8 cellular contexts compared by ENCODE assay signal in the genomic region with DNA sequence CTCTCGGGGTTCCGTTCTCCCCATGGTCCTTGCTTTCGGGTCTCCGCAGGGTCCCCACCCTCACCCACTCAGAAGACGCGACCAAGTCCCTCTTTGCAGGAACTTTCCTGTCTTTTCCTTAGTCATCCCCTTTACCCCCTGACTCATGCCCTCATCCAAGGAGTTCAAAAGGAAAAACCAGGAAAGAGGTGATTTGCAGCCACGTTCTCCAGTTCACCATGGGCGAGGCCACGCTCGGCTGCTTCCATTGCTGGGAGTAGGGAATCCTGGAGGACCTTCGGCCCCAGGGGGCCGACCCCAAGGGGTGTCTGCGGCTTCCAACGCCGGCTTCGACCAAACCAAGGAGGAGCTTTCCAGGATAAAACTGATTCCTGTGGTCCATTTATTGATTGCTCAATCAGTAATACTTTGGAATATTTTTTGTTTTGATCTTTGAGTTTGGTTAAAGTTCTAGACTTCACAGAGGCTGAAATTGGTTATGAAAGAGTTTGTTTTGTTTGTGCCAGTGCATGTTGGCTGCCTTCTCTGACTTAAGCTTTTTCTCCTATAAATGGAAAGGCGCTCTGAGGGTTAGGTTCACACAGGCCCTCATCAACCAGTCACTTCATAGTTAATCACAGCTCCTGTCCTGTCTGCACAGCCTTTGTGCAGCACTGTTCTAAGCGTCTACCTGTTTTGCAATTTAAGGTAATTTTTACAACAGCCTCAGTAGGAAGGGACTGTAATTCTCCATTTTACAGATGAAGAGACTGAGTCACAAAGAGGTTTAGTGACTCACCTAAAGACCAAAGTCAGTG. TPM values are rescaled to one million over a fixed set of nuclear protein-coding genes. Genes with fewer than 3 reads are reported as not detected.
DNase-seq lines count a peak whose midpoint lies in the region; ATAC-seq and TF ChIP-seq lines count a peak whose summit lies in the region.

No MANE protein-coding gene starts in this region.

- TF ChIP-seq CTCF in activated B cell treated with CpG ODN at 0.5 μM for 24 hours (IDR thresholded peaks at IDR 0.05): no peak
- no peak for TF ChIP-seq CTCF in heart left ventricle (IDR thresholded peaks at IDR 0.05)

- 7 to 13% (median 9%) methylated on average over 18 of the region's 18 CpGs for WGBS in heart left ventricle, 4 donors

- H3K36me3 Mint-ChIP-seq in activated B cell treated with CpG ODN at 0.5 μM for 24 hours (ENCODE audit: low read depth): no peaks in the 10 kb centered on the region

- H3K27ac ChIP-seq in heart left ventricle (peak overlapping the region; percentile 53 to 91 (median 82)), rectal smooth muscle tissue (ENCODE audit: low read depth, low read length) (peak overlapping the region; percentile 78)

- peak overlapping the region; percentile 67 for H3K9ac ChIP-seq in rectal smooth muscle tissue (ENCODE audit: low read length)

- ATAC-seq in activated B cell treated with CpG ODN at 0.5 μM for 24 hours (ENCODE audit: low read depth) (no peak), heart left ventricle (peak; percentile 5 to 34 (median 20))

- peaks cover 48% of the 10 kb centered on the region for H3K4me1 Mint-ChIP-seq in activated B cell treated with CpG ODN at 0.5 μM for 24 hours

- H3K9me3 ChIP-seq in heart left ventricle: no peaks in the 10 kb centered on the region

- POLR2A ChIA-PET in activated B cell treated with CpG ODN at 0.5 μM for 24 hours (lab: Charles Lee): interaction anchor here (0.5 to 4.1 kb wide), 4 partner anchors 8 to 518 kb away, joined by 3 to 73 read pairs (median 12); no protein-coding TSS in a partner anchor

- no peaks in the 10 kb centered on the region for H3K9me3 Mint-ChIP-seq in activated B cell treated with CpG ODN at 0.5 μM for 24 hours

- H3K4me1 ChIP-seq in heart left ventricle (peaks cover 0 to 35% (median 14%) of the 10 kb centered on the region in 12 donors), rectal smooth muscle tissue (ENCODE audit: control insufficient read depth, insufficient read depth, low read length) (peaks cover 13% of the 10 kb centered on the region)

- peak overlapping the region; percentile 87 for H3K4me3 Mint-ChIP-seq in activated B cell treated with CpG ODN at 0.5 μM for 24 hours

- peaks cover 0 to 3% (median 0%) of the 10 kb centered on the region in 9 donors for H3K36me3 ChIP-seq in heart left ventricle
- H3K36me3 ChIP-seq in rectal smooth muscle tissue (ENCODE audit: control insufficient read depth, insufficient read depth, low read length): no peaks in the 10 kb centered on the region

- CTCF ChIA-PET in activated B cell treated with CpG ODN at 0.5 μM for 24 hours (lab: Charles Lee): interaction anchor here (0.9 to 2.2 kb wide), 3 partner anchors 10 to 20 kb away, joined by 3 to 8 read pairs (median 3); no protein-coding TSS in a partner anchor

- intact Hi-C loops in activated B cell treated with CpG ODN at 0.5 μM for 24 hours (cut with micrococcal nuclease) (loop anchor here (2.0 to 10.0 kb wide), 3 partner anchors 75 to 245 kb away; partner anchors contain the start of genes ACAD10, BRAP, ERP29 and MAPKAPK5), heart left ventricle (cut with DNase I) (no loop called here)

- TF ChIP-seq POLR2A in heart left ventricle (IDR thresholded peaks at IDR 0.05): no peak

- peak; percentile 8 for DNase-seq in NCI-H2171 treated with DMSO at 0.1 percent for 48 hours (lab: John Stamatoyannopoulos, UW)
- no peak for DNase-seq in NCI-H2171 (lab: John Stamatoyannopoulos, UW)
- no peak for DNase-seq in activated B cell treated with CpG ODN at 0.5 μM for 24 hours
- DNase-seq in heart left ventricle: no peak
- DNase-seq in foreskin melanocyte: no peak
- DNase-seq in NAMALWA (ENCODE audit: low spot score): no peak
- no peak for DNase-seq in NCI-H1048 (lab: John Stamatoyannopoulos, UW)

- H3K27ac Mint-ChIP-seq in activated B cell treated with CpG ODN at 0.5 μM for 24 hours: peak overlapping the region; percentile 80

- H3K27me3 ChIP-seq in heart left ventricle: no peaks in the 10 kb centered on the region
- H3K27me3 ChIP-seq in rectal smooth muscle tissue (ENCODE audit: control insufficient read depth, insufficient read depth, low read length): no peaks in the 10 kb centered on the region

- H3K4me3 ChIP-seq in heart left ventricle: peak overlapping the region; percentile 70 to 93 (median 86)
- peak overlapping the region; percentile 91 for H3K4me3 ChIP-seq in rectal smooth muscle tissue (ENCODE audit: low read length)

- no peaks in the 10 kb centered on the region for H3K27me3 Mint-ChIP-seq in activated B cell treated with CpG ODN at 0.5 μM for 24 hours

RNA-seq across cellular contexts. Expression of gene ALDH2, which starts 0.8 kb away (rescaled TPM):
- total RNA-seq in activated B cell treated with CpG ODN at 0.5 μM for 24 hours (36.0 and 37.4 TPM in 2 replicates), heart left ventricle (100 to 1,000 TPM; 176 to 303 (median 260) TPM)
- polyA plus RNA-seq in heart left ventricle: 100 to 1,000 TPM; 135 to 176 TPM
